ENCODE assay signal across 21 cellular contexts in genomic region chr12:110171186-110171538, GRCh38.
"Had no signal": no experiment of that assay in that cellular context is flagged by ENCODE, and none has a peak within 500 bp of the region (broad histone marks: within the 10 kb centered on the region; RNA-seq: fewer than 3 reads in every experiment).

No MANE protein-coding gene starts in this region.

- H3K27ac ChIP-seq: esophagus squamous epithelium, sigmoid colon, tibial artery had no signal

- H3K27me3 ChIP-seq: esophagus squamous epithelium, sigmoid colon, tibial artery had no signal

- ATAC-seq: activated CD4-positive, CD25-positive, alpha-beta regulatory T cell treated with anti-CD3 and anti-CD28 coated beads, Interleukin-2, amount 50 U/mL, for 24 hours; activated naive CD8-positive, alpha-beta T cell treated with anti-CD3 and anti-CD28 coated beads, Interleukin-2, amount 50 U/mL, for 24 hours; left lobe of liver; naive thymus-derived CD4-positive, alpha-beta T cell; stimulated activated naive B cell treated with anti-CD40 and anti-IgM and Interleukin-4, amounts not matched to agents 10 μg/mL and 1 μg/mL and 100 μg/mL, for 72 hours had no signal

- DNase-seq: activated CD4-positive, alpha-beta T cell treated with anti-CD3 and anti-CD28 coated beads, Interleukin-2, amount 10 ng/mL, durations not matched to agents 7 days and 5 days; activated CD8-positive, alpha-beta memory T cell treated with anti-CD3 and anti-CD28 coated beads, Interleukin-2, amount 50 U/mL, for 4 hours; activated effector memory CD4-positive, alpha-beta T cell treated with Interleukin-2 at 50 U/mL for 16 hours; activated naive CD4-positive, alpha-beta T cell treated with anti-CD3 and anti-CD28 coated beads, Interleukin-2, amount 10 ng/mL, durations not matched to agents 7 days and 5 days; activated naive CD8-positive, alpha-beta T cell treated with anti-CD3 and anti-CD28 coated beads, Interleukin-2, amount 50 U/mL, for 24 hours; activated T-cell treated with anti-CD3 and anti-CD28 coated beads, Interleukin-2, amount 50 U/mL, for 48 hours; anterior cingulate cortex; cerebellar nuclear complex; cortex of kidney; effector CD4-positive, alpha-beta T cell; esophagus squamous epithelium; hypothalamus; mammary epithelial cell; naive thymus-derived CD4-positive, alpha-beta T cell; sigmoid colon; stimulated activated naive B cell treated with anti-CD40 and anti-IgM and Interleukin-4, amounts not matched to agents 10 μg/mL and 1 μg/mL and 100 μg/mL, for 72 hours; T-helper 1 cell; T1000; tibial artery had no signal

- H3K4me3 ChIP-seq: esophagus squamous epithelium, sigmoid colon, tibial artery had no signal

- H3K9me3 ChIP-seq: esophagus squamous epithelium, sigmoid colon, tibial artery had no signal
